1 cellular context compared by ENCODE assay signal in genomic region chr7:138431517-138431916, GRCh38.
TF ChIP-seq lines count a peak whose summit lies in the region.

No MANE protein-coding gene starts in this region.

TF ChIP-seq in K562, 482 proteins besides CTCF, POLR2A, EP300 and RAD21 (continued from another document and continues in another):
- no peak for TF ChIP-seq PRDM10 (IDR thresholded peaks at IDR 0.05; ENCODE audit: partially characterized antibody)
- no peak for TF ChIP-seq RAD51 (IDR thresholded peaks at IDR 0.05; ENCODE audit: borderline replicate concordance, low read depth)
- TF ChIP-seq PCBP1 (IDR thresholded peaks at IDR 0.05; ENCODE audit: low read depth, low read length, poor library complexity, severe bottlenecking): no peak
- no peak for TF ChIP-seq ZNF717 (CRISPR knock-in tag; IDR thresholded peaks at IDR 0.05)
- no peak for TF ChIP-seq CEBPZ (IDR thresholded peaks at IDR 0.05; ENCODE audit: borderline replicate concordance, low read depth, low read length)
- TF ChIP-seq NFRKB (IDR thresholded peaks at IDR 0.05; ENCODE audit: low read depth): no peak
- TF ChIP-seq CHAMP1 (IDR thresholded peaks at IDR 0.05): peak; percentile 66; the same call in 1 of the 2 replicates
- no peak for TF ChIP-seq MYNN (IDR thresholded peaks at IDR 0.05)
- TF ChIP-seq MYNN (CRISPR knock-in tag; IDR thresholded peaks at IDR 0.05): no peak
- TF ChIP-seq ZNF143 (CRISPR knock-in tag; IDR thresholded peaks at IDR 0.05): no peak
- TF ChIP-seq RERE (CRISPR knock-in tag; IDR thresholded peaks at IDR 0.05; ENCODE audit: borderline replicate concordance): no peak
- no peak for TF ChIP-seq ETS2 (tag; IDR thresholded peaks at IDR 0.05; ENCODE audit: borderline replicate concordance, poor library complexity, severe bottlenecking)
- no peak for TF ChIP-seq DACH1 (IDR thresholded peaks at IDR 0.05; ENCODE audit: partially characterized antibody)
- no peak for TF ChIP-seq RB1 (IDR thresholded peaks at IDR 0.05; ENCODE audit: low read depth)
- TF ChIP-seq NR1H2 (CRISPR knock-in tag; IDR thresholded peaks at IDR 0.05): no peak
- TF ChIP-seq ZFX (CRISPR knock-in tag; IDR thresholded peaks at IDR 0.05): no peak
- TF ChIP-seq CBFA2T2 (conservative IDR thresholded peaks at IDR 0.05): peak; percentile 74
- no peak; the same call in 1 of the 2 replicates for TF ChIP-seq IRF9 (tag; IDR thresholded peaks at IDR 0.05)
- TF ChIP-seq JUND (IDR thresholded peaks at IDR 0.05; ENCODE audit: borderline replicate concordance, low read depth, low read length): no peak
- TF ChIP-seq JUND (tag; IDR thresholded peaks at IDR 0.05; ENCODE audit: borderline replicate concordance, low read depth, low read length): peak; percentile 24; the same call in 1 of the 3 replicates
- no peak for TF ChIP-seq HDAC6 (IDR thresholded peaks at IDR 0.05; ENCODE audit: low read depth, low read length)
- no peak for TF ChIP-seq HDAC2 (IDR thresholded peaks at IDR 0.05)
- TF ChIP-seq PRMT5 (CRISPR knock-in tag; IDR thresholded peaks at IDR 0.05): no peak
- TF ChIP-seq FOXK2 (conservative IDR thresholded peaks at IDR 0.05 in 1 of 2, IDR thresholded peaks at IDR 0.05 in 1 of 2; ENCODE audit: low read depth in 2 of 2): no peak
- TF ChIP-seq FOXO4 (CRISPR knock-in tag; IDR thresholded peaks at IDR 0.05): no peak
- TF ChIP-seq ATF4 (CRISPR knock-in tag; IDR thresholded peaks at IDR 0.05): peak; percentile 48; the same call in 1 of the 2 replicates
- no peak; the same call in 1 of the 2 replicates for TF ChIP-seq ZEB2 (IDR thresholded peaks at IDR 0.05)
- TF ChIP-seq PPARD (CRISPR knock-in tag; IDR thresholded peaks at IDR 0.05): no peak
- no peak for TF ChIP-seq HNRNPK (IDR thresholded peaks at IDR 0.05; ENCODE audit: low read depth, low read length, poor library complexity, severe bottlenecking)
- no peak for TF ChIP-seq PRPF4 (IDR thresholded peaks at IDR 0.05; ENCODE audit: insufficient read depth, low read depth, low read length, poor library complexity, severe bottlenecking)
- no peak for TF ChIP-seq SRSF9 (IDR thresholded peaks at IDR 0.05; ENCODE audit: borderline replicate concordance, low read depth, low read length)
- no peak for TF ChIP-seq RBFOX2 (IDR thresholded peaks at IDR 0.05; ENCODE audit: low read depth, low read length)
- TF ChIP-seq ZNF699 (CRISPR knock-in tag; IDR thresholded peaks at IDR 0.05; ENCODE audit: insufficient replicate concordance): no peak
- no peak for TF ChIP-seq NONO (IDR thresholded peaks at IDR 0.05; ENCODE audit: low read depth in 2 of 2, low read length in 1 of 2)
- no peak for TF ChIP-seq THRAP3 (IDR thresholded peaks at IDR 0.05; ENCODE audit: borderline replicate concordance)
- no peak for TF ChIP-seq ZBTB1 (CRISPR knock-in tag; IDR thresholded peaks at IDR 0.05; ENCODE audit: borderline replicate concordance, low read depth)
- TF ChIP-seq TEAD4 (IDR thresholded peaks at IDR 0.05; ENCODE audit: low read length): peak; percentile 33; the same call in 1 of the 2 replicates
- no peak for TF ChIP-seq TEAD4 (CRISPR knock-in tag; IDR thresholded peaks at IDR 0.05; ENCODE audit: borderline replicate concordance)
- no peak for TF ChIP-seq ATF2 (CRISPR knock-in tag; IDR thresholded peaks at IDR 0.05)
- TF ChIP-seq ZNF584 (CRISPR knock-in tag; IDR thresholded peaks at IDR 0.05; ENCODE audit: low read depth): no peak
- no peak for TF ChIP-seq CBFB (CRISPR knock-in tag; IDR thresholded peaks at IDR 0.05)
- TF ChIP-seq CBX2 (IDR thresholded peaks at IDR 0.05; ENCODE audit: insufficient read depth, low read length, poor library complexity, severe bottlenecking): no peak
- TF ChIP-seq CREB1 (IDR thresholded peaks at IDR 0.05): no peak
- TF ChIP-seq CREB1 (CRISPR knock-in tag; IDR thresholded peaks at IDR 0.05): no peak
- TF ChIP-seq MTF1 (CRISPR knock-in tag; IDR thresholded peaks at IDR 0.05; ENCODE audit: borderline replicate concordance): no peak
